19 cellular contexts compared by ENCODE assay signal in genomic region chr3:136023264-136023978, GRCh38. TPM values are rescaled to one million over a fixed set of nuclear protein-coding genes. Genes with fewer than 3 reads are reported as not detected.
A peak's percentile ranks its signal among the peaks of the same experiment; 100 is the strongest.
DNase-seq lines count a peak whose midpoint lies in the region; ATAC-seq, FAIRE-seq and TF ChIP-seq lines count a peak whose summit lies in the region.
"Had no signal": no experiment of that assay in that cellular context is flagged by ENCODE, and none has a peak within 500 bp of the region (broad histone marks: within the 10 kb centered on the region; RNA-seq: fewer than 3 reads in every experiment).

No MANE protein-coding gene starts in this region.

- H3K4me3 ChIP-seq in Caco-2 (ENCODE audit: low read depth, low read length), result no peak overlapping the region
- H3K4me3 ChIP-seq in bronchial epithelial cell (ENCODE audit: low read depth, low read length), result no peak overlapping the region

- H3K9me3 Mint-ChIP-seq in Caco-2 (ENCODE audit: unreplicated experiment), result no peaks in the 10 kb centered on the region
- H3K9me3 Mint-ChIP-seq in nephron, result no peaks in the 10 kb centered on the region
- peaks cover 0 to 2% (median 0%) of the 10 kb centered on the region in 7 donors for H3K9me3 Mint-ChIP-seq in CD14-positive monocyte
- H3K9me3 Mint-ChIP-seq: IgD-negative memory B cell had no signal

- ATAC-seq in left ventricle myocardium superior (peak; percentile 80), GM19351 (IDR thresholded peaks at IDR 0.05; ENCODE audit: unreplicated experiment) (no peak)

- peaks cover 18% of the 10 kb centered on the region for H3K4me1 ChIP-seq in Caco-2

- TF ChIP-seq CTCF in Caco-2 (IDR thresholded peaks at IDR 0.05; ENCODE audit: insufficient read depth in 1 of 2, low read depth in 1 of 2, low read length in 1 of 2, severe bottlenecking in 1 of 2, unreplicated experiment in 1 of 2), result no peak
- no peak for TF ChIP-seq CTCF in bronchial epithelial cell (IDR thresholded peaks at IDR 0.05; ENCODE audit: insufficient read depth, low read length, severe bottlenecking)
- TF ChIP-seq CTCF in nephron (IDR thresholded peaks at IDR 0.05; ENCODE audit: unreplicated experiment in 3 of 3), result no peak
- TF ChIP-seq CTCF in CD14-positive monocyte (IDR thresholded peaks at IDR 0.05), result no peak

- H3K36me3 Mint-ChIP-seq in Caco-2 (ENCODE audit: insufficient read depth, unreplicated experiment), result no peaks in the 10 kb centered on the region
- peaks cover 19% of the 10 kb centered on the region for H3K36me3 Mint-ChIP-seq in nephron (ENCODE audit: low read depth)
- no peaks in the 10 kb centered on the region for H3K36me3 Mint-ChIP-seq in CD14-positive monocyte
- H3K36me3 Mint-ChIP-seq: IgD-negative memory B cell had no signal

- no peaks in the 10 kb centered on the region; the same call in 1 of the 2 replicates for H3K36me3 ChIP-seq in Caco-2 (ENCODE audit: control insufficient read depth, insufficient read depth, low read length)
- no peaks in the 10 kb centered on the region for H3K36me3 ChIP-seq in bronchial epithelial cell (ENCODE audit: control insufficient read depth, insufficient read depth, low read length)

- H3K9me3 ChIP-seq in Caco-2, result no peaks in the 10 kb centered on the region

- H3K27me3 ChIP-seq in Caco-2 (replicated peaks; ENCODE audit: control insufficient read depth, insufficient read depth, low read length), result no peaks in the 10 kb centered on the region
- no peaks in the 10 kb centered on the region for H3K27me3 ChIP-seq in bronchial epithelial cell (ENCODE audit: control insufficient read depth, insufficient read depth, low read length)

- DNase-seq in Caco-2, result no peak
- peak; percentile 1 for DNase-seq in bronchial epithelial cell (ENCODE audit: low read depth)
- no peak for DNase-seq in left ventricle myocardium superior
- DNase-seq in CD14-positive monocyte (ENCODE audit: low spot score), result no peak
- no peak for DNase-seq in COR-L47 (lab: John Stamatoyannopoulos, UW)
- DNase-seq in posterior cingulate gyrus, result no peak
- DNase-seq: C1 segment of cervical spinal cord, DND-41, GF-D8, GOT3, NCI-H146, NCI-H2081 treated with DMSO at 0.1 percent for 48 hours, NCI-H345, NCI-H526 treated with DMSO at 0.1 percent for 48 hours had no signal

- H3K4me3 Mint-ChIP-seq in Caco-2 (ENCODE audit: unreplicated experiment) (peak overlapping the region; percentile 17), nephron (peak overlapping the region in 2 of 3 experiments; percentile 58 to 86), CD14-positive monocyte (no peak overlapping the region)
- H3K4me3 Mint-ChIP-seq: IgD-negative memory B cell had no signal

- POLR2A ChIA-PET in Caco-2 (lab: Charles Lee), result interaction anchor here (0.6 kb wide), 1 partner anchor 173 kb away, joined by 12 read pairs; the partner anchor contains the start of gene MSL2

- CTCF ChIA-PET in Caco-2 (lab: Charles Lee), result interaction anchor here (0.6 to 0.9 kb wide), 2 partner anchors 106 to 118 kb away, joined by 3 read pairs; no protein-coding TSS in a partner anchor

- FAIRE-seq in bronchial epithelial cell (lab: Jason Lieb, UNC), result no peak
- FAIRE-seq: A204.1, D721Med had no signal

- H3K4me1 Mint-ChIP-seq in Caco-2 (ENCODE audit: low read depth, unreplicated experiment) (peaks cover 16% of the 10 kb centered on the region), nephron (peaks cover 36% of the 10 kb centered on the region), CD14-positive monocyte (peaks cover 2% of the 10 kb centered on the region)
- H3K4me1 Mint-ChIP-seq: IgD-negative memory B cell had no signal

- H3K27me3 Mint-ChIP-seq in Caco-2 (ENCODE audit: insufficient read depth, unreplicated experiment) (no peaks in the 10 kb centered on the region), nephron (ENCODE audit: low read depth) (no peaks in the 10 kb centered on the region), CD14-positive monocyte (ENCODE audit: low read depth in 3 of 3) (peaks cover 0 to 2% (median 0%) of the 10 kb centered on the region in 3 donors)

- BruUV-seq in Caco-2 (replicated peaks; lab: Mats Ljungman, UMichigan), result no TSS peak

- no peak overlapping the region for H3K27ac Mint-ChIP-seq in Caco-2 (ENCODE audit: unreplicated experiment)
- no peak overlapping the region for H3K27ac Mint-ChIP-seq in nephron
- H3K27ac Mint-ChIP-seq in CD14-positive monocyte, result no peak overlapping the region
- H3K27ac Mint-ChIP-seq: IgD-negative memory B cell had no signal

- intact Hi-C loops in Caco-2 (cut with micrococcal nuclease; ENCODE audit: unreplicated experiment) (loop anchor here (2.0 kb wide), 2 partner anchors 29 to 57 kb away; no protein-coding TSS in a partner anchor), left ventricle myocardium superior (cut with micrococcal nuclease) (no loop called here), CD14-positive monocyte (cut with micrococcal nuclease) (no loop called here), posterior cingulate gyrus (cut with DNase I) (no loop called here)

RNA-seq across cellular contexts. Expression of gene PPP2R3A, which starts 57.9 kb away (rescaled TPM):
- total RNA-seq in Caco-2 (2022) (9.5 and 10.2 TPM in 2 replicates), bronchial epithelial cell (4.2 and 6.1 TPM in 2 replicates), left ventricle myocardium superior (105 TPM)
- under 1 TPM; 0.09 to 0.10 TPM for polyA plus RNA-seq in CD14-positive monocyte

Comparison
In these comparisons a context has a peak if more than half of its experiments do, and no peak if none do; other contexts are left out.
1. H3K4me3 Mint-ChIP-seq: peak in Caco-2 (single experiment) and nephron (2 of 3); none in CD14-positive monocyte (0 of 2).